In genomic region chr11:18192988-18193387, GRCh38 we compare ENCODE assay signal across 20 cellular contexts. TPM values are rescaled to one million over a fixed set of nuclear protein-coding genes. Genes with fewer than 3 reads are reported as not detected.
DNase-seq lines count a peak whose midpoint lies in the region; ATAC-seq and TF ChIP-seq lines count a peak whose summit lies in the region.
"Had no signal": no experiment of that assay in that cellular context is flagged by ENCODE, and none has a peak within 500 bp of the region (broad histone marks: within the 10 kb centered on the region; RNA-seq: fewer than 3 reads in every experiment).

No MANE protein-coding gene starts in this region.

- POLR2A ChIA-PET in WTC11 (lab: Charles Lee), result interaction anchor here (0.6 kb wide), 1 partner anchor 158 kb away, joined by 3 read pairs; no protein-coding TSS in a partner anchor

- DNase-seq in stimulated activated naive CD8-positive, alpha-beta T cell treated with anti-CD3 and anti-CD28 coated beads, Interleukin-15, amount 100 ng/mL, for 72 hours, result no peak
- no peak for DNase-seq in stimulated activated naive CD8-positive, alpha-beta T cell treated with anti-CD3 and anti-CD28 coated beads, Interleukin-15, Interleukin-2, amounts not matched to agents 100 U/mL and 50 U/mL, for 24 hours
- peak; percentile 56 for DNase-seq in WTC11 (ENCODE audit: low spot score)
- no peak for DNase-seq in activated T-cell treated with anti-CD3 and anti-CD28 coated beads, Interleukin-2, amount 50 U/mL, for 24 hours
- DNase-seq in T-helper 1 cell, result no peak
- DNase-seq: activated gamma-delta T cell; AML-193; DMS79 treated with DMSO at 0.1 percent for 48 hours; effector CD4-positive, alpha-beta T cell; left cardiac atrium; natural killer cell; NCI-H2171; retina; stimulated activated CD4-positive, alpha-beta T cell treated with anti-CD3 and anti-CD28 coated beads, Interleukin-4, amount 100 ng/mL, for 24 hours had no signal

- H3K27me3 Mint-ChIP-seq in stimulated activated naive CD8-positive, alpha-beta T cell treated with anti-CD3 and anti-CD28 coated beads, Interleukin-15, amount 100 ng/mL, for 72 hours, result peaks cover 10% of the 10 kb centered on the region
- peaks cover 4% of the 10 kb centered on the region; the same call in 1 of the 2 replicates for H3K27me3 Mint-ChIP-seq in WTC11 (ENCODE audit: low read depth)
- H3K27me3 Mint-ChIP-seq in activated T-cell treated with anti-CD3 and anti-CD28 coated beads, Interleukin-2, amount 50 U/mL, for 24 hours, result peaks cover 13% of the 10 kb centered on the region

- no peak for TF ChIP-seq CTCF in WTC11 (IDR thresholded peaks at IDR 0.05)

- CTCF ChIA-PET in WTC11 (lab: Charles Lee), result interaction anchor here (0.6 to 2.2 kb wide), 6 partner anchors 11 to 179 kb away, joined by 3 to 26 read pairs (median 6); partner anchors contain the start of gene SAAL1

- peak; percentile 48 for ATAC-seq in stimulated activated naive CD8-positive, alpha-beta T cell treated with anti-CD3 and anti-CD28 coated beads, Interleukin-15, amount 100 ng/mL, for 72 hours
- ATAC-seq in stimulated activated naive CD8-positive, alpha-beta T cell treated with anti-CD3 and anti-CD28 coated beads, Interleukin-15, Interleukin-2, amounts not matched to agents 100 U/mL and 50 U/mL, for 24 hours, result no peak
- ATAC-seq in HG02852 (IDR thresholded peaks at IDR 0.05; ENCODE audit: unreplicated experiment), result peak; percentile 51
- ATAC-seq in WTC11, result peak; percentile 100
- no peak for ATAC-seq in GM21576 (IDR thresholded peaks at IDR 0.05; ENCODE audit: unreplicated experiment)
- ATAC-seq in GM21390 (IDR thresholded peaks at IDR 0.05; ENCODE audit: unreplicated experiment), result no peak
- ATAC-seq: left cardiac atrium, natural killer cell had no signal

- no peak overlapping the region for H3K4me3 Mint-ChIP-seq in stimulated activated naive CD8-positive, alpha-beta T cell treated with anti-CD3 and anti-CD28 coated beads, Interleukin-15, amount 100 ng/mL, for 72 hours
- H3K4me3 Mint-ChIP-seq in WTC11, result no peak overlapping the region
- no peak overlapping the region for H3K4me3 Mint-ChIP-seq in activated T-cell treated with anti-CD3 and anti-CD28 coated beads, Interleukin-2, amount 50 U/mL, for 24 hours
- H3K4me3 Mint-ChIP-seq: natural killer cell; stimulated activated naive CD8-positive, alpha-beta T cell treated with anti-CD3 and anti-CD28 coated beads, Interleukin-15, Interleukin-2, amounts not matched to agents 100 ng/mL and 50 ng/mL, for 24 hours; T-helper 1 cell treated with Interleukin-12 subunit alpha and Interleukin-12 subunit beta and Interleukin-4 antibody, amounts not matched to agents 30 μg/mL and 1 μg/mL, for 36 hours had no signal

- H3K4me1 Mint-ChIP-seq in stimulated activated naive CD8-positive, alpha-beta T cell treated with anti-CD3 and anti-CD28 coated beads, Interleukin-15, amount 100 ng/mL, for 72 hours, result no peaks in the 10 kb centered on the region
- peaks cover 12% of the 10 kb centered on the region for H3K4me1 Mint-ChIP-seq in WTC11
- H3K4me1 Mint-ChIP-seq in activated T-cell treated with anti-CD3 and anti-CD28 coated beads, Interleukin-2, amount 50 U/mL, for 24 hours (ENCODE audit: low read depth), result no peaks in the 10 kb centered on the region
- H3K4me1 Mint-ChIP-seq: natural killer cell had no signal

- H3K27ac Mint-ChIP-seq in stimulated activated naive CD8-positive, alpha-beta T cell treated with anti-CD3 and anti-CD28 coated beads, Interleukin-15, amount 100 ng/mL, for 72 hours, result no peak overlapping the region
- H3K27ac Mint-ChIP-seq in WTC11, result no peak overlapping the region
- no peak overlapping the region for H3K27ac Mint-ChIP-seq in activated T-cell treated with anti-CD3 and anti-CD28 coated beads, Interleukin-2, amount 50 U/mL, for 24 hours
- H3K27ac Mint-ChIP-seq: natural killer cell; stimulated activated naive CD8-positive, alpha-beta T cell treated with anti-CD3 and anti-CD28 coated beads, Interleukin-15, Interleukin-2, amounts not matched to agents 100 ng/mL and 50 ng/mL, for 24 hours; T-helper 1 cell treated with Interleukin-12 subunit alpha and Interleukin-12 subunit beta and Interleukin-4 antibody, amounts not matched to agents 30 μg/mL and 1 μg/mL, for 36 hours had no signal

- no peaks in the 10 kb centered on the region for H3K9me3 Mint-ChIP-seq in stimulated activated naive CD8-positive, alpha-beta T cell treated with anti-CD3 and anti-CD28 coated beads, Interleukin-15, amount 100 ng/mL, for 72 hours
- H3K9me3 Mint-ChIP-seq in WTC11, result no peaks in the 10 kb centered on the region
- H3K9me3 Mint-ChIP-seq in activated T-cell treated with anti-CD3 and anti-CD28 coated beads, Interleukin-2, amount 50 U/mL, for 24 hours, result no peaks in the 10 kb centered on the region
- H3K9me3 Mint-ChIP-seq: natural killer cell; stimulated activated naive CD8-positive, alpha-beta T cell treated with anti-CD3 and anti-CD28 coated beads, Interleukin-15, Interleukin-2, amounts not matched to agents 100 ng/mL and 50 ng/mL, for 24 hours; T-helper 1 cell treated with Interleukin-12 subunit alpha and Interleukin-12 subunit beta and Interleukin-4 antibody, amounts not matched to agents 30 μg/mL and 1 μg/mL, for 36 hours had no signal

- no peaks in the 10 kb centered on the region for H3K36me3 Mint-ChIP-seq in WTC11
- H3K36me3 Mint-ChIP-seq in activated T-cell treated with anti-CD3 and anti-CD28 coated beads, Interleukin-2, amount 50 U/mL, for 24 hours (ENCODE audit: low read depth), result no peaks in the 10 kb centered on the region
- H3K36me3 Mint-ChIP-seq: natural killer cell had no signal

TF ChIP-seq in WTC11, 78 proteins besides CTCF, POLR2A, EP300 and RAD21:
- TF ChIP-seq PRRX2 (CRISPR knock-in tag; IDR thresholded peaks at IDR 0.05) (no peak), TCF7 (CRISPR knock-in tag; IDR thresholded peaks at IDR 0.05; ENCODE audit: low read depth) (no peak), ZNF138 (CRISPR knock-in tag; conservative IDR thresholded peaks at IDR 0.05) (no peak), USF2 (CRISPR knock-in tag; IDR thresholded peaks at IDR 0.05) (no peak), ZNF671 (CRISPR knock-in tag; IDR thresholded peaks at IDR 0.05) (no peak), KAT7 (CRISPR knock-in tag; IDR thresholded peaks at IDR 0.05; ENCODE audit: borderline replicate concordance) (no peak), ZNF512 (CRISPR knock-in tag; IDR thresholded peaks at IDR 0.05; ENCODE audit: borderline replicate concordance) (no peak), GABPB1 (CRISPR knock-in tag; IDR thresholded peaks at IDR 0.05) (no peak), RORB (CRISPR knock-in tag; IDR thresholded peaks at IDR 0.05) (no peak), ZNF423 (CRISPR knock-in tag; IDR thresholded peaks at IDR 0.05) (no peak), NFE2L1 (CRISPR knock-in tag; IDR thresholded peaks at IDR 0.05) (no peak), ZNF232 (CRISPR knock-in tag; IDR thresholded peaks at IDR 0.05) (no peak), ZBTB43 (CRISPR knock-in tag; IDR thresholded peaks at IDR 0.05) (no peak)

RNA-seq across cellular contexts. Expression of gene MRGPRX4, which starts 20.4 kb away (rescaled TPM):
- total RNA-seq in WTC11 (2021), result not detected in 3 replicates
- total RNA-seq: frontal cortex, left cardiac atrium, natural killer cell had no signal

RNA-seq across cellular contexts. Expression of gene SAA4, which starts 43.6 kb away (rescaled TPM):
- 0.44 to 0.50 TPM in 2 of 3 replicates, not detected in the other for total RNA-seq in WTC11 (2021)
- total RNA-seq: frontal cortex had no signal

RNA-seq across cellular contexts. Expression of gene SAA2, which starts 55.5 kb away (rescaled TPM):
- 4.1 to 8.2 TPM (median 5.0 TPM) in 3 replicates for total RNA-seq in WTC11 (2021)
- total RNA-seq: natural killer cell had no signal

Comparison
In these comparisons a context has a peak if more than half of its experiments do, and no peak if none do; other contexts are left out.
1. ATAC-seq: peak in stimulated activated naive CD8-positive, alpha-beta T cell treated with anti-CD3 and anti-CD28 coated beads, Interleukin-15, amount 100 ng/mL, for 72 hours (single experiment), HG02852 (single experiment) and WTC11 (single experiment); none in stimulated activated naive CD8-positive, alpha-beta T cell treated with anti-CD3 and anti-CD28 coated beads, Interleukin-15, Interleukin-2, amounts not matched to agents 100 U/mL and 50 U/mL, for 24 hours (single experiment), GM21576 (single experiment) and GM21390 (single experiment).